In genomic region chr3:13016083-13016725, GRCh38 we compare ENCODE assay signal across 8 cellular contexts. TPM values are rescaled to one million over a fixed set of nuclear protein-coding genes. Genes with fewer than 3 reads are reported as not detected.
DNase-seq lines count a peak whose midpoint lies in the region; ATAC-seq and TF ChIP-seq lines count a peak whose summit lies in the region.

No MANE protein-coding gene starts in this region.

- CTCF ChIA-PET in activated CD4-positive, alpha-beta T cell treated with anti-CD3 and anti-CD28 coated beads, Interleukin-2, amount 10 ng/mL, durations not matched to agents 7 days and 5 days (lab: Charles Lee) = interaction anchor here (0.9 to 2.8 kb wide), 5 partner anchors 11 to 378 kb away, joined by 3 to 10 read pairs (median 5); no protein-coding TSS in a partner anchor

- peaks cover 7% of the 10 kb centered on the region for H3K36me3 ChIP-seq in GM06990 (ENCODE audit: control insufficient read depth, insufficient read depth, low read length)

- H3K27ac Mint-ChIP-seq in activated CD4-positive, alpha-beta T cell treated with anti-CD3 and anti-CD28 coated beads, Interleukin-2, amount 10 ng/mL, durations not matched to agents 7 days and 5 days = peak overlapping the region; percentile 99

- POLR2A ChIA-PET in activated CD4-positive, alpha-beta T cell treated with anti-CD3 and anti-CD28 coated beads, Interleukin-2, amount 10 ng/mL, durations not matched to agents 7 days and 5 days (lab: Charles Lee) = no interaction called here

- H3K36me3 Mint-ChIP-seq in activated CD4-positive, alpha-beta T cell treated with anti-CD3 and anti-CD28 coated beads, Interleukin-2, amount 10 ng/mL, durations not matched to agents 7 days and 5 days (ENCODE audit: low read depth) = peaks cover 14% of the 10 kb centered on the region

- no peaks in the 10 kb centered on the region for H3K9me3 Mint-ChIP-seq in activated CD4-positive, alpha-beta T cell treated with anti-CD3 and anti-CD28 coated beads, Interleukin-2, amount 10 ng/mL, durations not matched to agents 7 days and 5 days

- no peaks in the 10 kb centered on the region for H3K27me3 Mint-ChIP-seq in activated CD4-positive, alpha-beta T cell treated with anti-CD3 and anti-CD28 coated beads, Interleukin-2, amount 10 ng/mL, durations not matched to agents 7 days and 5 days

- H3K4me3 ChIP-seq in GM06990 (replicated peaks; ENCODE audit: low read depth, low read length) = peak overlapping the region; percentile 61

- peak overlapping the region; percentile 78 for H3K4me3 Mint-ChIP-seq in activated CD4-positive, alpha-beta T cell treated with anti-CD3 and anti-CD28 coated beads, Interleukin-2, amount 10 ng/mL, durations not matched to agents 7 days and 5 days

- intact Hi-C loops in Right ventricle myocardium inferior (cut with DNase I) = no loop called here

- DNase-seq in GM06990 (ENCODE audit: extremely low read depth, insufficient read length) (peak; percentile 84), Kasumi-1 (lab: John Stamatoyannopoulos, UW) (peak; percentile 38 to 42), Right ventricle myocardium inferior (ENCODE audit: missing footprints) (peak; percentile 85), NCI-H2227 treated with DMSO at 0.1 percent for 48 hours (lab: John Stamatoyannopoulos, UW) (no peak)
- DNase-seq in activated CD4-positive, alpha-beta T cell treated with anti-CD3 and anti-CD28 coated beads, Interleukin-2, amount 10 ng/mL, durations not matched to agents 7 days and 5 days = peak; percentile 79
- peak; percentile 68 for DNase-seq in stimulated activated CD8-positive, alpha-beta memory T cell treated with anti-CD3 and anti-CD28 coated beads, Interleukin-4, amount 100 ng/mL, for 48 hours

- no peak for TF ChIP-seq CTCF in GM06990 (IDR thresholded peaks at IDR 0.05; ENCODE audit: insufficient read depth, low read length, poor library complexity, severe bottlenecking)

- ATAC-seq in GM21447 (IDR thresholded peaks at IDR 0.05; ENCODE audit: unreplicated experiment) (peak; percentile 24), Right ventricle myocardium inferior (peak; percentile 40), HG03565 (IDR thresholded peaks at IDR 0.05; ENCODE audit: unreplicated experiment) (no peak)

- peaks cover 52% of the 10 kb centered on the region for H3K4me1 Mint-ChIP-seq in activated CD4-positive, alpha-beta T cell treated with anti-CD3 and anti-CD28 coated beads, Interleukin-2, amount 10 ng/mL, durations not matched to agents 7 days and 5 days

- H3K27me3 ChIP-seq in GM06990 (replicated peaks; ENCODE audit: control insufficient read depth, insufficient read depth, low read length) = no peaks in the 10 kb centered on the region

RNA-seq across cellular contexts. Expression of gene IQSEC1, which starts 57.0 kb away (rescaled TPM):
- total RNA-seq in activated CD4-positive, alpha-beta T cell treated with anti-CD3 and anti-CD28 coated beads, Interleukin-2, amount 10 ng/mL, durations not matched to agents 7 days and 5 days = 10 to 100 TPM; 58.2 to 70.4 TPM
- total RNA-seq in Right ventricle myocardium inferior = 81.2 TPM
